ENCODE assay signal across 8 cellular contexts in genomic region chr1:37995773-37996379, GRCh38. TPM values are rescaled to one million over a fixed set of nuclear protein-coding genes. Genes with fewer than 3 reads are reported as not detected.
DNase-seq lines count a peak whose midpoint lies in the region; FAIRE-seq and TF ChIP-seq lines count a peak whose summit lies in the region.

No MANE protein-coding gene starts in this region.

- intact Hi-C loops in kidney (cut with DNase I), result no loop called here

- H3K27me3 Mint-ChIP-seq in stimulated activated naive CD8-positive, alpha-beta T cell treated with anti-CD3 and anti-CD28 coated beads, Interleukin-15, Interleukin-2, amounts not matched to agents 100 ng/mL and 50 ng/mL, for 24 hours, result no peaks in the 10 kb centered on the region

- peaks cover 58% of the 10 kb centered on the region for H3K4me1 Mint-ChIP-seq in stimulated activated naive CD8-positive, alpha-beta T cell treated with anti-CD3 and anti-CD28 coated beads, Interleukin-15, Interleukin-2, amounts not matched to agents 100 ng/mL and 50 ng/mL, for 24 hours (ENCODE audit: low read depth)

- no peaks in the 10 kb centered on the region for H3K9me3 Mint-ChIP-seq in stimulated activated naive CD8-positive, alpha-beta T cell treated with anti-CD3 and anti-CD28 coated beads, Interleukin-15, Interleukin-2, amounts not matched to agents 100 ng/mL and 50 ng/mL, for 24 hours

- peak overlapping the region; percentile 33 to 63 for H3K27ac ChIP-seq in kidney (ENCODE audit: low read depth in 2 of 2, low read length in 2 of 2)

- no peak for TF ChIP-seq CTCF in kidney (IDR thresholded peaks at IDR 0.05; ENCODE audit: borderline replicate concordance, extremely low read depth, insufficient read depth)

- peaks cover 44% of the 10 kb centered on the region for H3K36me3 Mint-ChIP-seq in stimulated activated naive CD8-positive, alpha-beta T cell treated with anti-CD3 and anti-CD28 coated beads, Interleukin-15, Interleukin-2, amounts not matched to agents 100 ng/mL and 50 ng/mL, for 24 hours (ENCODE audit: low read depth)

- H3K9ac ChIP-seq in kidney (ENCODE audit: low read length in 2 of 2), result peak overlapping the region; percentile 40 to 43

- H3K27ac Mint-ChIP-seq in stimulated activated naive CD8-positive, alpha-beta T cell treated with anti-CD3 and anti-CD28 coated beads, Interleukin-15, Interleukin-2, amounts not matched to agents 100 ng/mL and 50 ng/mL, for 24 hours, result peak overlapping the region; percentile 92

- DNase-seq in DMS53 (lab: John Stamatoyannopoulos, UW) (peak; percentile 69), NCI-H2171 (lab: John Stamatoyannopoulos, UW) (peak; percentile 51), kidney (peak; percentile 95), T1000 (lab: John Stamatoyannopoulos, UW) (no peak), NCI-H1436 treated with DMSO at 0.1 percent for 48 hours (lab: John Stamatoyannopoulos, UW) (no peak), T-helper 9 cell (no peak)
- peak; percentile 18 for DNase-seq in central memory CD4-positive, alpha-beta T cell

- no peak for FAIRE-seq in kidney (lab: Jason Lieb, UNC)

- peaks cover 0 to 3% of the 10 kb centered on the region in 2 donors for H3K36me3 ChIP-seq in kidney (ENCODE audit: control insufficient read depth in 1 of 2, insufficient read depth in 2 of 2, low read length in 2 of 2)

- H3K9me3 ChIP-seq in kidney (ENCODE audit: control insufficient read depth in 1 of 2, low read length in 2 of 2), result no peaks in the 10 kb centered on the region

- peak overlapping the region; percentile 48 to 62 for H3K4me3 ChIP-seq in kidney (ENCODE audit: low read length in 2 of 2)

- H3K4me3 Mint-ChIP-seq in stimulated activated naive CD8-positive, alpha-beta T cell treated with anti-CD3 and anti-CD28 coated beads, Interleukin-15, Interleukin-2, amounts not matched to agents 100 ng/mL and 50 ng/mL, for 24 hours, result peak overlapping the region; percentile 77

- H3K4me1 ChIP-seq in kidney (ENCODE audit: control insufficient read depth in 1 of 2, insufficient read depth in 1 of 2, low read depth in 1 of 2, low read length in 2 of 2), result peaks cover 13 to 30% of the 10 kb centered on the region in 2 donors

RNA-seq across cellular contexts. Expression of gene SF3A3, which starts 6.1 kb away (rescaled TPM):
- total RNA-seq in kidney, result 50.7 TPM
- polyA plus RNA-seq in kidney (ENCODE audit: insufficient read depth, low read depth, low replicate concordance), result 28.7 TPM

RNA-seq across cellular contexts. Expression of gene FHL3, which starts 9.4 kb away (rescaled TPM):
- total RNA-seq in kidney, result 19.6 TPM
- 8.2 TPM for polyA plus RNA-seq in kidney (ENCODE audit: insufficient read depth, low read depth, low replicate concordance)

RNA-seq across cellular contexts. Expression of gene UTP11, which starts 16.7 kb away (rescaled TPM):
- total RNA-seq in kidney, result 26.2 TPM
- 24.2 TPM for polyA plus RNA-seq in kidney (ENCODE audit: insufficient read depth, low read depth, low replicate concordance)

RNA-seq across cellular contexts. Expression of gene INPP5B, which starts 49.0 kb away (rescaled TPM):
- total RNA-seq in kidney, result 32.9 TPM
- 8.4 TPM for polyA plus RNA-seq in kidney (ENCODE audit: insufficient read depth, low read depth, low replicate concordance)

RNA-seq across cellular contexts. Expression of gene POU3F1, which starts 50.7 kb away (rescaled TPM):
- total RNA-seq in kidney, result not detected
- not detected for polyA plus RNA-seq in kidney (ENCODE audit: insufficient read depth, low read depth, low replicate concordance)

Comparison
In these comparisons a context has a peak if more than half of its experiments do, and no peak if none do; other contexts are left out.
1. DNase-seq: peak in DMS53 (single experiment), NCI-H2171 (single experiment), central memory CD4-positive, alpha-beta T cell (single experiment) and kidney (single experiment); none in T1000 (single experiment), NCI-H1436 treated with DMSO at 0.1 percent for 48 hours (single experiment) and T-helper 9 cell (single experiment).